ENCODE assay signal across 19 cellular contexts in genomic region chr10:25786181-25786580, GRCh38.
DNase-seq lines count a peak whose midpoint lies in the region; ATAC-seq, FAIRE-seq and TF ChIP-seq lines count a peak whose summit lies in the region.
"Had no signal": no experiment of that assay in that cellular context is flagged by ENCODE, and none has a peak within 500 bp of the region (broad histone marks: within the 10 kb centered on the region; RNA-seq: fewer than 3 reads in every experiment).

No MANE protein-coding gene starts in this region.

- no peaks in the 10 kb centered on the region for H3K36me3 Mint-ChIP-seq in astrocyte (ENCODE audit: low read depth, unreplicated experiment)
- H3K36me3 Mint-ChIP-seq: CD8-positive, alpha-beta memory T cell had no signal

- no peaks in the 10 kb centered on the region for H3K4me1 ChIP-seq in astrocyte (ENCODE audit: insufficient read depth, low read length)
- peaks cover 0 to 1% of the 10 kb centered on the region in 2 donors for H3K4me1 ChIP-seq in neuronal stem cell (ENCODE audit: control insufficient read depth in 2 of 2, insufficient read depth in 1 of 2, low read depth in 1 of 2, low read length in 2 of 2)
- no peaks in the 10 kb centered on the region for H3K4me1 ChIP-seq in left lung

- H2AFZ ChIP-seq in astrocyte (ENCODE audit: low read depth, low read length) (no peak overlapping the region), neuronal stem cell (ENCODE audit: low read length) (no peak overlapping the region)

- no peak overlapping the region for H4K91ac ChIP-seq in neuronal stem cell (ENCODE audit: low read depth, low read length, poor library complexity)

- H3K4me1 Mint-ChIP-seq in astrocyte (ENCODE audit: low read depth, unreplicated experiment), result no peaks in the 10 kb centered on the region
- H3K4me1 Mint-ChIP-seq: CD8-positive, alpha-beta memory T cell had no signal

- H3K9me3 ChIP-seq in astrocyte (ENCODE audit: insufficient read depth, low read depth, low read length), result no peaks in the 10 kb centered on the region
- no peaks in the 10 kb centered on the region for H3K9me3 ChIP-seq in neuronal stem cell (replicated peaks in 1 of 2; ENCODE audit: control insufficient read depth in 2 of 2, insufficient read depth in 1 of 2, low read depth in 1 of 2, low read length in 2 of 2)
- no peaks in the 10 kb centered on the region for H3K9me3 ChIP-seq in left lung

- peak; percentile 55 for DNase-seq in NCI-H2107 treated with DMSO at 0.1 percent for 48 hours (lab: John Stamatoyannopoulos, UW; ENCODE audit: unreplicated experiment)
- DNase-seq in NCI-H2107 (lab: John Stamatoyannopoulos, UW), result no peak
- peak; percentile 76 for DNase-seq in NCI-H2171 treated with DMSO at 0.1 percent for 48 hours (lab: John Stamatoyannopoulos, UW)
- DNase-seq in astrocyte (ENCODE audit: low read depth), result peak; percentile 4
- no peak for DNase-seq in neuronal stem cell (ENCODE audit: low spot score)
- DNase-seq in left lung, result no peak
- no peak for DNase-seq in amygdala (lab: John Stamatoyannopoulos, UW)
- DNase-seq: CD8-positive, alpha-beta memory T cell; GOT3; Kasumi-1; NCI-H146; NCI-H226; SIG-M5 had no signal

- no peaks in the 10 kb centered on the region for H4K20me1 ChIP-seq in astrocyte (ENCODE audit: insufficient read depth, low read length)

- no peaks in the 10 kb centered on the region for H3K79me2 ChIP-seq in astrocyte (ENCODE audit: insufficient read depth, low read length)

- no peak overlapping the region for H3K9ac ChIP-seq in astrocyte (ENCODE audit: low read length)
- H3K9ac ChIP-seq in neuronal stem cell (ENCODE audit: low read depth, low read length, poor library complexity), result no peak overlapping the region

- H2BK120ac ChIP-seq in neuronal stem cell (ENCODE audit: low read depth, low read length), result no peak overlapping the region

- H3K79me1 ChIP-seq in neuronal stem cell (ENCODE audit: low read depth, low read length), result no peaks in the 10 kb centered on the region

- H3K4me3 ChIP-seq in astrocyte (ENCODE audit: insufficient read depth, low read depth, low read length) (no peak overlapping the region), neuronal stem cell (ENCODE audit: low read length in 2 of 2) (no peak overlapping the region), left lung (no peak overlapping the region)

- no peak for FAIRE-seq in astrocyte (lab: Jason Lieb, UNC)
- FAIRE-seq: G401.6, GM12892 had no signal

- H3K4ac ChIP-seq in neuronal stem cell (ENCODE audit: low read length), result peak overlapping the region; percentile 66

- no peaks in the 10 kb centered on the region for H3K36me3 ChIP-seq in astrocyte (ENCODE audit: insufficient read depth, low read length)
- H3K36me3 ChIP-seq in neuronal stem cell (replicated peaks in 1 of 2; ENCODE audit: control insufficient read depth in 2 of 2, insufficient read depth in 2 of 2, low read length in 2 of 2), result no peaks in the 10 kb centered on the region
- H3K36me3 ChIP-seq in left lung, result no peaks in the 10 kb centered on the region

- no peak overlapping the region for H3K18ac ChIP-seq in neuronal stem cell (ENCODE audit: low read length)

- no peak overlapping the region for H4K8ac ChIP-seq in neuronal stem cell (ENCODE audit: low read depth, low read length)

- no peaks in the 10 kb centered on the region for H3K9me3 Mint-ChIP-seq in astrocyte (ENCODE audit: unreplicated experiment)

- H3K27ac ChIP-seq in astrocyte (ENCODE audit: low read depth, low read length) (no peak overlapping the region), neuronal stem cell (replicated peaks; ENCODE audit: low read length) (no peak overlapping the region), left lung (no peak overlapping the region)
- H3K27ac ChIP-seq: C4-2B had no signal

- no peak overlapping the region for H3K4me3 Mint-ChIP-seq in astrocyte (ENCODE audit: unreplicated experiment)
- H3K4me3 Mint-ChIP-seq: CD8-positive, alpha-beta memory T cell had no signal

- no CpG with 5 or more reads among the region's 3 CpGs for WGBS in neuronal stem cell (ENCODE audit: extremely low coverage in 2 of 2, insufficient read length in 2 of 2, insufficient replicate concordance in 1 of 2), 2 donors

- H2BK12ac ChIP-seq in neuronal stem cell (ENCODE audit: low read length), result no peak overlapping the region

- H3K27me3 Mint-ChIP-seq in astrocyte (ENCODE audit: low read depth, unreplicated experiment), result peaks cover 4% of the 10 kb centered on the region

- TF ChIP-seq CTCF in astrocyte (IDR thresholded peaks at IDR 0.05; ENCODE audit: insufficient read depth, low read depth, low read length) (no peak), left lung (IDR thresholded peaks at IDR 0.05) (no peak)

- no peak overlapping the region for H3K23ac ChIP-seq in neuronal stem cell (ENCODE audit: low read depth, low read length, poor library complexity)

- intact Hi-C loops in left lung (cut with DNase I), result no loop called here

- H2BK5ac ChIP-seq in neuronal stem cell (ENCODE audit: low read length), result no peak overlapping the region

- H3K27ac Mint-ChIP-seq in astrocyte (ENCODE audit: unreplicated experiment), result no peak overlapping the region
- H3K27ac Mint-ChIP-seq: CD8-positive, alpha-beta memory T cell had no signal

- H2AK5ac ChIP-seq in neuronal stem cell (ENCODE audit: low read depth, low read length), result no peak overlapping the region

- ATAC-seq in left lung (no peak), GM21447 (IDR thresholded peaks at IDR 0.05; ENCODE audit: unreplicated experiment) (no peak)
- ATAC-seq: Panc1, SK-N-SH treated with all-trans-retinoic acid at 6 μM for 48 hours had no signal

- no peak overlapping the region for H2BK15ac ChIP-seq in neuronal stem cell (ENCODE audit: low read length)

- no peak overlapping the region for H3K14ac ChIP-seq in neuronal stem cell (ENCODE audit: low read length)

- H3K27me3 ChIP-seq in astrocyte (ENCODE audit: insufficient read depth, low read length), result no peaks in the 10 kb centered on the region
- H3K27me3 ChIP-seq in neuronal stem cell (ENCODE audit: control insufficient read depth in 3 of 3, insufficient read depth in 3 of 3, low read depth in 1 of 3, low read length in 3 of 3), result no peaks in the 10 kb centered on the region
- H3K27me3 ChIP-seq in left lung, result no peaks in the 10 kb centered on the region

- no peak overlapping the region for H3K4me2 ChIP-seq in astrocyte (ENCODE audit: low read length)
- no peak overlapping the region for H3K4me2 ChIP-seq in neuronal stem cell (ENCODE audit: insufficient read depth, low read length, poor library complexity, severe bottlenecking)

Comparison
In these comparisons a context has a peak if more than half of its experiments do, and no peak if none do; other contexts are left out.
1. DNase-seq: peak in NCI-H2107 treated with DMSO at 0.1 percent for 48 hours (single experiment), NCI-H2171 treated with DMSO at 0.1 percent for 48 hours (single experiment) and astrocyte (single experiment); none in NCI-H2107 (single experiment), neuronal stem cell (single experiment), left lung (0 of 2) and amygdala (0 of 56).